Comparison of ENCODE assay signal across 13 cellular contexts in genomic region chr19:50759886-50760285, GRCh38. TPM values are rescaled to one million over a fixed set of nuclear protein-coding genes. Genes with fewer than 3 reads are reported as not detected.
DNase-seq lines count a peak whose midpoint lies in the region; ATAC-seq, FAIRE-seq and TF ChIP-seq lines count a peak whose summit lies in the region.
"Had no signal": no experiment of that assay in that cellular context is flagged by ENCODE, and none has a peak within 500 bp of the region (broad histone marks: within the 10 kb centered on the region; RNA-seq: fewer than 3 reads in every experiment).

No MANE protein-coding gene starts in this region.

- in situ Hi-C loops in HepG2 (cut with HindIII; ENCODE audit: extremely low pct_ligation_motif_present, low pct_unique_long_range_greater_than_20kb): no loop called here

- CTCF ChIA-PET in HepG2 (lab: Yijun Ruan, JAX; ENCODE audit: low intra/inter-chr PET ratio, low total read pairs): no interaction called here

- H3K4me2 ChIP-seq in HepG2 (ENCODE audit: low read depth, low read length): no peak overlapping the region

- H3K36me3 Mint-ChIP-seq in natural killer cell treated with Interleukin-12 subunit alpha and Interleukin-12 subunit beta and Interleukin-15 and Interleukin-18, amount 100 ng/mL, for 72 hours: no peaks in the 10 kb centered on the region

- no peak overlapping the region for H3K27ac ChIP-seq in HepG2 (ENCODE audit: extremely low read length, insufficient read depth, low read length)
- no peak overlapping the region for H3K27ac ChIP-seq in right lobe of liver

- H3K9me3 ChIP-seq in HepG2 (ENCODE audit: low read length) (no peaks in the 10 kb centered on the region), right lobe of liver (no peaks in the 10 kb centered on the region)
- H3K9me3 ChIP-seq: HAP-1 had no signal

- no peak for TF ChIP-seq RAD21 in HepG2 (CRISPR knock-in tag; IDR thresholded peaks at IDR 0.05)

- 35% methylated on average over 4 of the region's 4 CpGs for WGBS in HepG2 (ENCODE audit: low lambda C conversion rate)
- 43% methylated on average over 4 of the region's 4 CpGs for WGBS in right lobe of liver (ENCODE audit: insufficient coverage, low coverage, low lambda C conversion rate, missing lambda C conversion rate)

- TF ChIP-seq POLR2A in HepG2 (IDR thresholded peaks at IDR 0.05; ENCODE audit: insufficient read depth in 1 of 2, low read depth in 2 of 2, low read length in 2 of 2): no peak
- TF ChIP-seq POLR2A in right lobe of liver (IDR thresholded peaks at IDR 0.05): no peak

- H3K36me3 ChIP-seq in HepG2 (replicated peaks in 1 of 2; ENCODE audit: control insufficient read depth in 1 of 2, insufficient read depth in 2 of 2, low read length in 2 of 2): no peaks in the 10 kb centered on the region
- no peaks in the 10 kb centered on the region for H3K36me3 ChIP-seq in right lobe of liver
- no peaks in the 10 kb centered on the region for H3K36me3 ChIP-seq in bronchial epithelial cell (ENCODE audit: control insufficient read depth, insufficient read depth, low read length)
- H3K36me3 ChIP-seq: HAP-1 had no signal

- H3K9ac ChIP-seq in HepG2 (ENCODE audit: insufficient read depth, low read depth, low read length): no peak overlapping the region

- POLR2A ChIA-PET in HepG2 (lab: Yijun Ruan, JAX): no interaction called here

- no TSS peak for BruUV-seq in HepG2 (replicated peaks; lab: Mats Ljungman, UMichigan)

- H3K79me2 ChIP-seq in HepG2 (ENCODE audit: insufficient read depth, low read length): no peaks in the 10 kb centered on the region

- TF ChIP-seq CTCF in HepG2 (CRISPR knock-in tag; IDR thresholded peaks at IDR 0.05) (no peak), right lobe of liver (IDR thresholded peaks at IDR 0.05) (no peak), bronchial epithelial cell (IDR thresholded peaks at IDR 0.05; ENCODE audit: insufficient read depth, low read length, severe bottlenecking) (no peak)

- TF ChIP-seq EP300 in HepG2 (IDR thresholded peaks at IDR 0.05; ENCODE audit: low read depth in 2 of 2, low read length in 2 of 2): no peak
- TF ChIP-seq EP300 in HepG2 (CRISPR knock-in tag; IDR thresholded peaks at IDR 0.05; ENCODE audit: borderline replicate concordance): no peak

- DNase-seq in HepG2 (ENCODE audit: low spot score): peak; percentile 13
- DNase-seq in right lobe of liver: no peak
- peak; percentile 20 for DNase-seq in NCI-H2171 (lab: John Stamatoyannopoulos, UW)
- peak; percentile 13 for DNase-seq in bronchial epithelial cell (ENCODE audit: low read depth)
- no peak for DNase-seq in NCI-H1694 (lab: John Stamatoyannopoulos, UW)
- DNase-seq in natural killer cell treated with Interleukin-12 subunit alpha and Interleukin-12 subunit beta and Interleukin-15 and Interleukin-18, amount 100 ng/mL, for 72 hours (ENCODE audit: low spot score): no peak
- DNase-seq: activated effector memory CD4-positive, alpha-beta T cell treated with anti-CD3 and anti-CD28 coated beads, Interleukin-2, amount 50 U/mL, for 16 hours; CD4-positive, alpha-beta T cell; stimulated activated CD4-positive, alpha-beta T cell treated with anti-CD3 and anti-CD28 coated beads, Interleukin-2, amount 100 ng/mL, for 48 hours had no signal

- intact Hi-C loops in HepG2 (cut with micrococcal nuclease; ENCODE audit: unreplicated experiment) (no loop called here), right lobe of liver (cut with DNase I) (no loop called here)

- ATAC-seq in HepG2: no peak
- no peak for ATAC-seq in right lobe of liver
- ATAC-seq in GM21360 (IDR thresholded peaks at IDR 0.05; ENCODE audit: unreplicated experiment): no peak
- no peak for ATAC-seq in GM19351 (IDR thresholded peaks at IDR 0.05; ENCODE audit: unreplicated experiment)
- ATAC-seq in natural killer cell treated with Interleukin-12 subunit alpha and Interleukin-12 subunit beta and Interleukin-15 and Interleukin-18, amount 100 ng/mL, for 72 hours: no peak

- FAIRE-seq in HepG2 (lab: Jason Lieb, UNC) (no peak), bronchial epithelial cell (lab: Jason Lieb, UNC) (no peak)

- H3K27me3 Mint-ChIP-seq in natural killer cell treated with Interleukin-12 subunit alpha and Interleukin-12 subunit beta and Interleukin-15 and Interleukin-18, amount 100 ng/mL, for 72 hours: peaks cover 5 to 10% of the 10 kb centered on the region in 2 donors

- H3K4me3 Mint-ChIP-seq in natural killer cell treated with Interleukin-12 subunit alpha and Interleukin-12 subunit beta and Interleukin-15 and Interleukin-18, amount 100 ng/mL, for 72 hours: no peak overlapping the region
- H3K4me3 Mint-ChIP-seq: CD4-positive, alpha-beta T cell had no signal

- H3K4me3 ChIP-seq in HepG2 (replicated peaks in 1 of 3; ENCODE audit: insufficient read depth in 1 of 3, low read depth in 2 of 3, low read length in 3 of 3): no peak overlapping the region
- H3K4me3 ChIP-seq in right lobe of liver: no peak overlapping the region
- H3K4me3 ChIP-seq in bronchial epithelial cell (ENCODE audit: low read depth, low read length): no peak overlapping the region
- H3K4me3 ChIP-seq: HAP-1 had no signal

- no peaks in the 10 kb centered on the region for H3K9me3 Mint-ChIP-seq in natural killer cell treated with Interleukin-12 subunit alpha and Interleukin-12 subunit beta and Interleukin-15 and Interleukin-18, amount 100 ng/mL, for 72 hours
- H3K9me3 Mint-ChIP-seq: CD4-positive, alpha-beta T cell had no signal

- H3K4me1 ChIP-seq in HepG2 (ENCODE audit: insufficient read depth, low read length) (no peaks in the 10 kb centered on the region), right lobe of liver (no peaks in the 10 kb centered on the region)
- H3K4me1 ChIP-seq: HAP-1 had no signal

- H3K4me1 Mint-ChIP-seq in natural killer cell treated with Interleukin-12 subunit alpha and Interleukin-12 subunit beta and Interleukin-15 and Interleukin-18, amount 100 ng/mL, for 72 hours (ENCODE audit: low read depth in 2 of 2): no peaks in the 10 kb centered on the region

- no peak overlapping the region for H2AFZ ChIP-seq in HepG2 (ENCODE audit: low read length)

- no peak overlapping the region for H3K27ac Mint-ChIP-seq in natural killer cell treated with Interleukin-12 subunit alpha and Interleukin-12 subunit beta and Interleukin-15 and Interleukin-18, amount 100 ng/mL, for 72 hours
- H3K27ac Mint-ChIP-seq: CD4-positive, alpha-beta T cell had no signal

- H3K27me3 ChIP-seq in HepG2 (ENCODE audit: control insufficient read depth in 1 of 2, insufficient read depth in 2 of 2, low read length in 2 of 2) (no peaks in the 10 kb centered on the region; a peak in 1 of 5 replicates), right lobe of liver (no peaks in the 10 kb centered on the region), bronchial epithelial cell (ENCODE audit: control insufficient read depth, insufficient read depth, low read length) (no peaks in the 10 kb centered on the region)

- no peaks in the 10 kb centered on the region for H4K20me1 ChIP-seq in HepG2 (ENCODE audit: insufficient read depth, low read length)

RNA-seq across cellular contexts. Expression of gene GPR32, which starts 10.4 kb away (rescaled TPM):
- not detected in 2 replicates for total RNA-seq in HepG2 (2016; rRNA removed; fragmentation: Illumina TruSeq; extraction: Trizol)
- total RNA-seq in HepG2 (2016; cell fraction: cytosol; rRNA removed; fragmentation: Illumina TruSeq; extraction: Trizol; ENCODE audit: low read depth): not detected in 2 replicates
- total RNA-seq in HepG2 (2016; cell fraction: insoluble cytoplasmic fraction; rRNA removed; fragmentation: Illumina TruSeq; extraction: Trizol): not detected in 2 replicates
- total RNA-seq in HepG2 (2016; cell fraction: membrane; rRNA removed; fragmentation: Illumina TruSeq; extraction: Trizol): not detected in 2 replicates
- not detected in 2 replicates for total RNA-seq in HepG2 (2016; cell fraction: nucleus; rRNA removed; fragmentation: Illumina TruSeq; extraction: Trizol)
- polyA plus RNA-seq in HepG2 (2011; rRNA removed): not detected in 2 replicates
- not detected in 2 replicates for polyA plus RNA-seq in HepG2 (2011; cell fraction: cytosol; rRNA removed)
- polyA plus RNA-seq in HepG2 (2011; cell fraction: nucleus; rRNA removed): not detected in 2 replicates
- not detected in 2 replicates for polyA plus RNA-seq in HepG2 (2012)
- not detected in 2 replicates for polyA plus RNA-seq in HepG2 (2016; cell fraction: cytosol; fragmentation: Illumina TruSeq; extraction: Trizol; ENCODE audit: low read depth)
- not detected in 2 replicates for polyA plus RNA-seq in HepG2 (2016; cell fraction: insoluble cytoplasmic fraction; fragmentation: Illumina TruSeq; extraction: Trizol; ENCODE audit: low read depth)
- polyA plus RNA-seq in HepG2 (2016; cell fraction: membrane; fragmentation: Illumina TruSeq; extraction: Trizol; ENCODE audit: low read depth): not detected in 2 replicates
- not detected in 2 replicates for polyA plus RNA-seq in HepG2 (2016; cell fraction: nucleus; fragmentation: Illumina TruSeq; extraction: Trizol; ENCODE audit: insufficient read depth, low read depth)
- 0.16 TPM in 1 of 2 replicates, not detected in the other for polyA minus RNA-seq in HepG2 (2011; rRNA and poly(A)+ RNA removed; ENCODE audit: low replicate concordance)
- polyA minus RNA-seq in HepG2 (2011; cell fraction: cytosol; rRNA and poly(A)+ RNA removed): not detected in 2 replicates
- not detected in 2 replicates for polyA minus RNA-seq in HepG2 (2011; cell fraction: nucleus; rRNA and poly(A)+ RNA removed)
- total RNA-seq in right lobe of liver: not detected
- not detected in 2 replicates for total RNA-seq in bronchial epithelial cell
- not detected for total RNA-seq in natural killer cell treated with Interleukin-12 subunit alpha and Interleukin-12 subunit beta and Interleukin-15 and Interleukin-18, amount 100 ng/mL, for 72 hours
- total RNA-seq: CD4-positive, alpha-beta T cell; temporal lobe had no signal

RNA-seq across cellular contexts. Expression of gene ACP4, which starts 30.3 kb away (rescaled TPM):
- total RNA-seq in HepG2 (2016; rRNA removed; fragmentation: Illumina TruSeq; extraction: Trizol): not detected in 2 replicates
- not detected in 2 replicates for total RNA-seq in HepG2 (2016; cell fraction: cytosol; rRNA removed; fragmentation: Illumina TruSeq; extraction: Trizol; ENCODE audit: low read depth)
- total RNA-seq in HepG2 (2016; cell fraction: insoluble cytoplasmic fraction; rRNA removed; fragmentation: Illumina TruSeq; extraction: Trizol): not detected in 2 replicates
- not detected in 2 replicates for total RNA-seq in HepG2 (2016; cell fraction: membrane; rRNA removed; fragmentation: Illumina TruSeq; extraction: Trizol)
- not detected in 2 replicates for total RNA-seq in HepG2 (2016; cell fraction: nucleus; rRNA removed; fragmentation: Illumina TruSeq; extraction: Trizol)
- 0.08 TPM in 1 of 2 replicates, not detected in the other for polyA plus RNA-seq in HepG2 (2011; rRNA removed)
- polyA plus RNA-seq in HepG2 (2011; cell fraction: cytosol; rRNA removed): not detected in 2 replicates
- polyA plus RNA-seq in HepG2 (2011; cell fraction: nucleus; rRNA removed): 0.11 TPM in 1 of 2 replicates, not detected in the other
- polyA plus RNA-seq in HepG2 (2012): not detected in 2 replicates
- not detected in 2 replicates for polyA plus RNA-seq in HepG2 (2016; cell fraction: cytosol; fragmentation: Illumina TruSeq; extraction: Trizol; ENCODE audit: low read depth)
- polyA plus RNA-seq in HepG2 (2016; cell fraction: insoluble cytoplasmic fraction; fragmentation: Illumina TruSeq; extraction: Trizol; ENCODE audit: low read depth): not detected in 2 replicates
- not detected in 2 replicates for polyA plus RNA-seq in HepG2 (2016; cell fraction: membrane; fragmentation: Illumina TruSeq; extraction: Trizol; ENCODE audit: low read depth)
- polyA plus RNA-seq in HepG2 (2016; cell fraction: nucleus; fragmentation: Illumina TruSeq; extraction: Trizol; ENCODE audit: insufficient read depth, low read depth): not detected in 2 replicates
- not detected in 2 replicates for polyA minus RNA-seq in HepG2 (2011; rRNA and poly(A)+ RNA removed; ENCODE audit: low replicate concordance)
- not detected in 2 replicates for polyA minus RNA-seq in HepG2 (2011; cell fraction: cytosol; rRNA and poly(A)+ RNA removed)
- polyA minus RNA-seq in HepG2 (2011; cell fraction: nucleus; rRNA and poly(A)+ RNA removed): not detected in 2 replicates
- total RNA-seq in right lobe of liver: under 1 TPM in 1 of 6 experiments, not detected in 5; 0.37 TPM
- not detected in 2 replicates for total RNA-seq in bronchial epithelial cell
- total RNA-seq in natural killer cell treated with Interleukin-12 subunit alpha and Interleukin-12 subunit beta and Interleukin-15 and Interleukin-18, amount 100 ng/mL, for 72 hours: not detected
- total RNA-seq: CD4-positive, alpha-beta T cell; temporal lobe had no signal

RNA-seq across cellular contexts. Expression of gene CLEC11A, which starts 36.7 kb away (rescaled TPM):
- total RNA-seq in HepG2 (2016; rRNA removed; fragmentation: Illumina TruSeq; extraction: Trizol): not detected in 2 replicates
- total RNA-seq in HepG2 (2016; cell fraction: cytosol; rRNA removed; fragmentation: Illumina TruSeq; extraction: Trizol; ENCODE audit: low read depth): not detected in 2 replicates
- not detected in 2 replicates for total RNA-seq in HepG2 (2016; cell fraction: insoluble cytoplasmic fraction; rRNA removed; fragmentation: Illumina TruSeq; extraction: Trizol)
- not detected in 2 replicates for total RNA-seq in HepG2 (2016; cell fraction: membrane; rRNA removed; fragmentation: Illumina TruSeq; extraction: Trizol)
- not detected in 2 replicates for total RNA-seq in HepG2 (2016; cell fraction: nucleus; rRNA removed; fragmentation: Illumina TruSeq; extraction: Trizol)
- polyA plus RNA-seq in HepG2 (2011; rRNA removed): not detected in 2 replicates
- not detected in 2 replicates for polyA plus RNA-seq in HepG2 (2011; cell fraction: cytosol; rRNA removed)
- polyA plus RNA-seq in HepG2 (2011; cell fraction: nucleus; rRNA removed): not detected in 2 replicates
- not detected in 2 replicates for polyA plus RNA-seq in HepG2 (2012)
- not detected in 2 replicates for polyA plus RNA-seq in HepG2 (2016; cell fraction: cytosol; fragmentation: Illumina TruSeq; extraction: Trizol; ENCODE audit: low read depth)
- polyA plus RNA-seq in HepG2 (2016; cell fraction: insoluble cytoplasmic fraction; fragmentation: Illumina TruSeq; extraction: Trizol; ENCODE audit: low read depth): not detected in 2 replicates
- polyA plus RNA-seq in HepG2 (2016; cell fraction: membrane; fragmentation: Illumina TruSeq; extraction: Trizol; ENCODE audit: low read depth): not detected in 2 replicates
- polyA plus RNA-seq in HepG2 (2016; cell fraction: nucleus; fragmentation: Illumina TruSeq; extraction: Trizol; ENCODE audit: insufficient read depth, low read depth): not detected in 2 replicates
- not detected in 2 replicates for polyA minus RNA-seq in HepG2 (2011; rRNA and poly(A)+ RNA removed; ENCODE audit: low replicate concordance)
- not detected in 2 replicates for polyA minus RNA-seq in HepG2 (2011; cell fraction: cytosol; rRNA and poly(A)+ RNA removed)
- not detected in 2 replicates for polyA minus RNA-seq in HepG2 (2011; cell fraction: nucleus; rRNA and poly(A)+ RNA removed)
- total RNA-seq in right lobe of liver: 1 to 10 TPM; 1.7 to 9.9 (median 5.0) TPM
- total RNA-seq in bronchial epithelial cell: 0.26 TPM in 2 replicates
- total RNA-seq in natural killer cell treated with Interleukin-12 subunit alpha and Interleukin-12 subunit beta and Interleukin-15 and Interleukin-18, amount 100 ng/mL, for 72 hours: 1 to 10 TPM; 1.1 to 1.2 TPM

RNA-seq across cellular contexts. Expression of gene SHANK1, which starts 40.3 kb away (rescaled TPM):
- not detected in 2 replicates for total RNA-seq in HepG2 (2016; rRNA removed; fragmentation: Illumina TruSeq; extraction: Trizol)
- not detected in 2 replicates for total RNA-seq in HepG2 (2016; cell fraction: cytosol; rRNA removed; fragmentation: Illumina TruSeq; extraction: Trizol; ENCODE audit: low read depth)
- total RNA-seq in HepG2 (2016; cell fraction: insoluble cytoplasmic fraction; rRNA removed; fragmentation: Illumina TruSeq; extraction: Trizol): not detected in 2 replicates
- total RNA-seq in HepG2 (2016; cell fraction: membrane; rRNA removed; fragmentation: Illumina TruSeq; extraction: Trizol): not detected in 2 replicates
- not detected in 2 replicates for total RNA-seq in HepG2 (2016; cell fraction: nucleus; rRNA removed; fragmentation: Illumina TruSeq; extraction: Trizol)
- not detected in 2 replicates for polyA plus RNA-seq in HepG2 (2011; rRNA removed)
- polyA plus RNA-seq in HepG2 (2011; cell fraction: cytosol; rRNA removed): not detected in 2 replicates
- not detected in 2 replicates for polyA plus RNA-seq in HepG2 (2011; cell fraction: nucleus; rRNA removed)
- polyA plus RNA-seq in HepG2 (2012): not detected in 2 replicates
- not detected in 2 replicates for polyA plus RNA-seq in HepG2 (2016; cell fraction: cytosol; fragmentation: Illumina TruSeq; extraction: Trizol; ENCODE audit: low read depth)
- not detected in 2 replicates for polyA plus RNA-seq in HepG2 (2016; cell fraction: insoluble cytoplasmic fraction; fragmentation: Illumina TruSeq; extraction: Trizol; ENCODE audit: low read depth)
- not detected in 2 replicates for polyA plus RNA-seq in HepG2 (2016; cell fraction: membrane; fragmentation: Illumina TruSeq; extraction: Trizol; ENCODE audit: low read depth)
- not detected in 2 replicates for polyA plus RNA-seq in HepG2 (2016; cell fraction: nucleus; fragmentation: Illumina TruSeq; extraction: Trizol; ENCODE audit: insufficient read depth, low read depth)
- not detected in 2 replicates for polyA minus RNA-seq in HepG2 (2011; rRNA and poly(A)+ RNA removed; ENCODE audit: low replicate concordance)
- polyA minus RNA-seq in HepG2 (2011; cell fraction: cytosol; rRNA and poly(A)+ RNA removed): not detected in 2 replicates
- polyA minus RNA-seq in HepG2 (2011; cell fraction: nucleus; rRNA and poly(A)+ RNA removed): not detected in 2 replicates
- total RNA-seq in right lobe of liver: under 1 TPM in 4 of 6 experiments, not detected in 2; 0.07 to 0.62 (median 0.25) TPM
- total RNA-seq in bronchial epithelial cell: under 0.01 TPM in 1 of 2 replicates, not detected in the other
- total RNA-seq in natural killer cell treated with Interleukin-12 subunit alpha and Interleukin-12 subunit beta and Interleukin-15 and Interleukin-18, amount 100 ng/mL, for 72 hours: not detected
- total RNA-seq: CD4-positive, alpha-beta T cell had no signal

Comparison
In these comparisons a context has a peak if more than half of its experiments do, and no peak if none do; other contexts are left out.
1. DNase-seq: peak in HepG2 (single experiment), NCI-H2171 (single experiment) and bronchial epithelial cell (single experiment); none in right lobe of liver (0 of 3), NCI-H1694 (single experiment) and natural killer cell treated with Interleukin-12 subunit alpha and Interleukin-12 subunit beta and Interleukin-15 and Interleukin-18, amount 100 ng/mL, for 72 hours (single experiment).